ENCODE assay signal across 1 cellular context in genomic region chr22:49971232-49972162, GRCh38.
TF ChIP-seq lines count a peak whose summit lies in the region.

No MANE protein-coding gene starts in this region.

TF ChIP-seq in HepG2, 621 proteins besides CTCF, POLR2A, EP300 and RAD21 (continued from another document and continues in another):
- TF ChIP-seq PATZ1 (CRISPR knock-in tag; IDR thresholded peaks at IDR 0.05): peak; percentile 65
- TF ChIP-seq ZNF556 (CRISPR knock-in tag; IDR thresholded peaks at IDR 0.05; ENCODE audit: borderline replicate concordance): 0 out of 2 replicates have a peak, but pooled peaks have one; percentile 6
- no peak for TF ChIP-seq ZNF792 (CRISPR knock-in tag; IDR thresholded peaks at IDR 0.05)
- peak; percentile 85; the same call in 1 of the 2 replicates for TF ChIP-seq ZC3H4 (CRISPR knock-in tag; IDR thresholded peaks at IDR 0.05; ENCODE audit: borderline replicate concordance)
- no peak for TF ChIP-seq ZFP36L2 (CRISPR knock-in tag; IDR thresholded peaks at IDR 0.05)
- TF ChIP-seq FOSL2 (CRISPR knock-in tag; IDR thresholded peaks at IDR 0.05): no peak
- no peak for TF ChIP-seq THAP7 (CRISPR knock-in tag; IDR thresholded peaks at IDR 0.05)
- no peak; the same call in 1 of the 2 replicates for TF ChIP-seq ZNF446 (CRISPR knock-in tag; IDR thresholded peaks at IDR 0.05)
- no peak for TF ChIP-seq SMAD3 (CRISPR knock-in tag; IDR thresholded peaks at IDR 0.05)
- no peak for TF ChIP-seq ZNF597 (CRISPR knock-in tag; IDR thresholded peaks at IDR 0.05)
- 0 out of 2 replicates have a peak, but pooled peaks have one; percentile 15 for TF ChIP-seq NRL (CRISPR knock-in tag; IDR thresholded peaks at IDR 0.05; ENCODE audit: borderline replicate concordance)
- no peak for TF ChIP-seq ZNF879 (CRISPR knock-in tag; IDR thresholded peaks at IDR 0.05)
- peak; percentile 43 for TF ChIP-seq CBX1 (IDR thresholded peaks at IDR 0.05; ENCODE audit: low read depth)
- TF ChIP-seq ZNF460 (CRISPR knock-in tag; IDR thresholded peaks at IDR 0.05; ENCODE audit: borderline replicate concordance): no peak
- no peak for TF ChIP-seq ATRX (CRISPR knock-in tag; IDR thresholded peaks at IDR 0.05; ENCODE audit: borderline replicate concordance)
- TF ChIP-seq ZNF280B (CRISPR knock-in tag; IDR thresholded peaks at IDR 0.05; ENCODE audit: borderline replicate concordance): no peak
- TF ChIP-seq NR3C1 (CRISPR knock-in tag; IDR thresholded peaks at IDR 0.05): no peak
- no peak for TF ChIP-seq SKI (IDR thresholded peaks at IDR 0.05; ENCODE audit: partially characterized antibody)
- TF ChIP-seq ZBTB14 (CRISPR knock-in tag; IDR thresholded peaks at IDR 0.05): peak; percentile 59; the same call in 1 of the 2 replicates
- TF ChIP-seq SIN3B (IDR thresholded peaks at IDR 0.05; ENCODE audit: low read length): no peak
- 0 out of 2 replicates have a peak, but pooled peaks have one; percentile 17 for TF ChIP-seq ZSCAN30 (CRISPR knock-in tag; IDR thresholded peaks at IDR 0.05)
- no peak for TF ChIP-seq SETDB1 (CRISPR knock-in tag; IDR thresholded peaks at IDR 0.05; ENCODE audit: borderline replicate concordance)
- no peak for TF ChIP-seq ZNF629 (CRISPR knock-in tag; conservative IDR thresholded peaks at IDR 0.05)
- peak; percentile 28; the same call in 1 of the 2 replicates for TF ChIP-seq ATF7-NPFF (CRISPR knock-in tag; IDR thresholded peaks at IDR 0.05; ENCODE audit: low read depth)
- TF ChIP-seq SYNCRIP (IDR thresholded peaks at IDR 0.05; ENCODE audit: insufficient read depth, low read depth, low read length): no peak
- TF ChIP-seq KLF16 (CRISPR knock-in tag; IDR thresholded peaks at IDR 0.05): no peak
- no peak; the same call in 1 of the 2 replicates for TF ChIP-seq PRDM15 (CRISPR knock-in tag; IDR thresholded peaks at IDR 0.05)
- TF ChIP-seq KDM3A (CRISPR knock-in tag; IDR thresholded peaks at IDR 0.05; ENCODE audit: low read depth): 0 out of 2 replicates have a peak, but pooled peaks have one; percentile 21
- TF ChIP-seq FOXA3 (CRISPR knock-in tag; IDR thresholded peaks at IDR 0.05): no peak
- TF ChIP-seq ZBTB20 (CRISPR knock-in tag; IDR thresholded peaks at IDR 0.05; ENCODE audit: borderline replicate concordance, low read depth): no peak
- 0 out of 2 replicates have a peak, but pooled peaks have one; percentile 11 for TF ChIP-seq MTA1 (CRISPR knock-in tag; IDR thresholded peaks at IDR 0.05; ENCODE audit: borderline replicate concordance)
- TF ChIP-seq RBFOX2 (IDR thresholded peaks at IDR 0.05; ENCODE audit: low read depth, low read length): peak; percentile 75
- TF ChIP-seq EZH2 (conservative IDR thresholded peaks at IDR 0.05; ENCODE audit: low read depth, low read length): no peak
- 0 out of 2 replicates have a peak, but pooled peaks have one; percentile 31 for TF ChIP-seq SP5 (CRISPR knock-in tag; IDR thresholded peaks at IDR 0.05; ENCODE audit: borderline replicate concordance, low read depth)
- TF ChIP-seq BCLAF1 (IDR thresholded peaks at IDR 0.05): no peak
- TF ChIP-seq ZNF224 (CRISPR knock-in tag; IDR thresholded peaks at IDR 0.05): no peak
- no peak for TF ChIP-seq TBX3 (IDR thresholded peaks at IDR 0.05; ENCODE audit: borderline replicate concordance)
- TF ChIP-seq NFE2L1 (CRISPR knock-in tag; IDR thresholded peaks at IDR 0.05; ENCODE audit: borderline replicate concordance): no peak
- TF ChIP-seq ZNF543 (CRISPR knock-in tag; IDR thresholded peaks at IDR 0.05): 0 out of 2 replicates have a peak, but pooled peaks have one; percentile 18
- no peak for TF ChIP-seq ETV5 (CRISPR knock-in tag; IDR thresholded peaks at IDR 0.05; ENCODE audit: borderline replicate concordance)
- TF ChIP-seq TCF7L2 (IDR thresholded peaks at IDR 0.05; ENCODE audit: low read depth, low read length): no peak
- TF ChIP-seq TOPORS (CRISPR knock-in tag; IDR thresholded peaks at IDR 0.05): no peak
- TF ChIP-seq SNAPC4 (CRISPR knock-in tag; IDR thresholded peaks at IDR 0.05): no peak
- TF ChIP-seq ATM (IDR thresholded peaks at IDR 0.05; ENCODE audit: borderline replicate concordance): no peak
- TF ChIP-seq ZNF296 (CRISPR knock-in tag; conservative IDR thresholded peaks at IDR 0.05): no peak
- TF ChIP-seq ZIK1 (CRISPR knock-in tag; IDR thresholded peaks at IDR 0.05; ENCODE audit: borderline replicate concordance, low read depth): no peak
- no peak for TF ChIP-seq KLF6 (CRISPR knock-in tag; IDR thresholded peaks at IDR 0.05)
- TF ChIP-seq ZNF317 (CRISPR knock-in tag; IDR thresholded peaks at IDR 0.05): no peak
- TF ChIP-seq ZMYM2 (CRISPR knock-in tag; IDR thresholded peaks at IDR 0.05): no peak
- TF ChIP-seq ZNF350 (CRISPR knock-in tag; IDR thresholded peaks at IDR 0.05; ENCODE audit: borderline replicate concordance, low read depth): no peak; the same call in 1 of the 2 replicates
